ENCODE assay signal across 22 cellular contexts in genomic region chr7:55161154-55161687, GRCh38.
DNase-seq lines count a peak whose midpoint lies in the region; ATAC-seq and TF ChIP-seq lines count a peak whose summit lies in the region.
"Had no signal": no experiment of that assay in that cellular context is flagged by ENCODE, and none has a peak within 500 bp of the region (broad histone marks: within the 10 kb centered on the region; RNA-seq: fewer than 3 reads in every experiment).

No MANE protein-coding gene starts in this region.

- CTCF ChIA-PET in IMR-90 (lab: Yijun Ruan, JAX), result interaction anchor here (1.1 kb wide), 1 partner anchor 35 kb away, joined by 3 read pairs; no protein-coding TSS in a partner anchor
- CTCF ChIA-PET in activated naive CD4-positive, alpha-beta T cell treated with anti-CD3 and anti-CD28 coated beads, Interleukin-2, amount 10 ng/mL, durations not matched to agents 7 days and 5 days (lab: Charles Lee), result no interaction called here

- peak overlapping the region; percentile 68; the same call in 1 of the 2 replicates for H2BK20ac ChIP-seq in IMR-90 (ENCODE audit: low read depth, low read length)

- H4K8ac ChIP-seq in IMR-90 (ENCODE audit: low read depth in 2 of 2, low read length in 2 of 2), result peak overlapping the region in 1 of 2 experiments; percentile 85; a peak in 1 of 4 replicates

- peak overlapping the region; percentile 0; the same call in 1 of the 2 replicates for H3K18ac ChIP-seq in IMR-90 (ENCODE audit: low read depth, low read length)

- H3K56ac ChIP-seq in IMR-90 (ENCODE audit: extremely low read depth, insufficient read depth, low read length), result no peak overlapping the region

- no peak for TF ChIP-seq CTCF in IMR-90 (conservative IDR thresholded peaks at IDR 0.05; ENCODE audit: low read depth, low read length)
- TF ChIP-seq CTCF in chondrocyte (IDR thresholded peaks at IDR 0.05), result no peak
- no peak for TF ChIP-seq CTCF in osteoblast (IDR thresholded peaks at IDR 0.05; ENCODE audit: extremely low read depth, low read depth, low read length)
- TF ChIP-seq CTCF in BE2C (IDR thresholded peaks at IDR 0.05; ENCODE audit: low read depth, low read length), result no peak

- BruUV-seq in IMR-90 (replicated peaks; lab: Mats Ljungman, UMichigan), result no TSS peak

- H3K4ac ChIP-seq in IMR-90 (ENCODE audit: low read depth, low read length), result peak overlapping the region; percentile 84

- peak overlapping the region; percentile 47; the same call in 1 of the 2 replicates for H4K91ac ChIP-seq in IMR-90 (ENCODE audit: insufficient read depth, low read depth, low read length)

- no peak overlapping the region for H3K9ac ChIP-seq in IMR-90 (ENCODE audit: low read depth, low read length)

- H3K4me1 Mint-ChIP-seq in chondrocyte (ENCODE audit: low read depth) (peaks cover 42% of the 10 kb centered on the region), immature natural killer cell (peaks cover 1 to 7% of the 10 kb centered on the region in 2 donors)
- H3K4me1 Mint-ChIP-seq in activated naive CD4-positive, alpha-beta T cell treated with anti-CD3 and anti-CD28 coated beads, Interleukin-2, amount 10 ng/mL, durations not matched to agents 7 days and 5 days, result no peaks in the 10 kb centered on the region

- no peaks in the 10 kb centered on the region for H3K9me3 Mint-ChIP-seq in chondrocyte (ENCODE audit: low read depth)
- H3K9me3 Mint-ChIP-seq in immature natural killer cell, result no peaks in the 10 kb centered on the region
- no peaks in the 10 kb centered on the region for H3K9me3 Mint-ChIP-seq in activated naive CD4-positive, alpha-beta T cell treated with anti-CD3 and anti-CD28 coated beads, Interleukin-2, amount 10 ng/mL, durations not matched to agents 7 days and 5 days

- H3K4me3 ChIP-seq in IMR-90 (ENCODE audit: insufficient read depth, low read depth, low read length) (no peak overlapping the region), osteoblast (ENCODE audit: insufficient read depth, low read length) (no peak overlapping the region), BE2C (ENCODE audit: low read depth, low read length) (no peak overlapping the region)
- H3K4me3 ChIP-seq: MG63, PC-9 had no signal

- H2AFZ ChIP-seq in IMR-90 (replicated peaks; ENCODE audit: low read length, poor library complexity) (peak overlapping the region; percentile 66), osteoblast (ENCODE audit: low read length) (no peak overlapping the region)
- H2AFZ ChIP-seq: PC-9 had no signal

- H3K79me2 ChIP-seq in osteoblast (ENCODE audit: insufficient read depth, low read length), result peaks cover 24% of the 10 kb centered on the region

- 0 out of 2 replicates have a peak overlapping the region, but pooled peaks have one; percentile 67 for H3K23ac ChIP-seq in IMR-90 (ENCODE audit: low read depth, low read length)

- peaks cover 69% of the 10 kb centered on the region for H3K36me3 ChIP-seq in IMR-90 (ENCODE audit: control insufficient read depth, insufficient read depth, low read length)
- H3K36me3 ChIP-seq in osteoblast (ENCODE audit: insufficient read depth, low read length), result peaks cover 92% of the 10 kb centered on the region
- peaks cover 100% of the 10 kb centered on the region for H3K36me3 ChIP-seq in BE2C

- peaks cover 23% of the 10 kb centered on the region for H3K4me1 ChIP-seq in IMR-90 (ENCODE audit: control insufficient read depth, insufficient read depth, low read length)
- peaks cover 31% of the 10 kb centered on the region for H3K4me1 ChIP-seq in osteoblast (ENCODE audit: insufficient read depth, low read length)
- H3K4me1 ChIP-seq in BE2C, result no peaks in the 10 kb centered on the region

- no peak overlapping the region for H2BK15ac ChIP-seq in IMR-90 (ENCODE audit: low read depth, low read length)

- no peak for TF ChIP-seq POLR2A in IMR-90 (IDR thresholded peaks at IDR 0.05; ENCODE audit: low read depth, low read length)

- dilution Hi-C loops in IMR-90 (cut with HindIII; ENCODE audit: low sequenced_read_pairs, unreplicated experiment), result no loop called here

- POLR2A ChIA-PET in IMR-90 (lab: Charles Lee; ENCODE audit: unreplicated experiment), result no interaction called here

- H2AK5ac ChIP-seq in IMR-90 (ENCODE audit: low read depth, low read length), result peak overlapping the region; percentile 79

- H3K36me3 Mint-ChIP-seq in chondrocyte (ENCODE audit: low read depth) (peaks cover 14% of the 10 kb centered on the region), immature natural killer cell (no peaks in the 10 kb centered on the region)
- no peaks in the 10 kb centered on the region for H3K36me3 Mint-ChIP-seq in activated naive CD4-positive, alpha-beta T cell treated with anti-CD3 and anti-CD28 coated beads, Interleukin-2, amount 10 ng/mL, durations not matched to agents 7 days and 5 days

- H3K79me1 ChIP-seq in IMR-90 (ENCODE audit: low read depth in 1 of 2, low read length in 2 of 2), result peaks cover 22 to 80% of the 10 kb centered on the region in 2 experiments

- H3K14ac ChIP-seq in IMR-90 (replicated peaks; ENCODE audit: low read depth, low read length), result peak overlapping the region; percentile 87

- peaks cover 15% of the 10 kb centered on the region for H3K9me1 ChIP-seq in IMR-90 (ENCODE audit: insufficient read depth, low read length)

- no peak overlapping the region for H3K4me3 Mint-ChIP-seq in chondrocyte (ENCODE audit: unreplicated experiment)
- H3K4me3 Mint-ChIP-seq in immature natural killer cell, result no peak overlapping the region
- no peak overlapping the region for H3K4me3 Mint-ChIP-seq in activated naive CD4-positive, alpha-beta T cell treated with anti-CD3 and anti-CD28 coated beads, Interleukin-2, amount 10 ng/mL, durations not matched to agents 7 days and 5 days

- no peak for TF ChIP-seq RAD21 in IMR-90 (IDR thresholded peaks at IDR 0.05; ENCODE audit: low read length)

- H3K9me3 ChIP-seq in IMR-90 (ENCODE audit: control insufficient read depth, insufficient read depth, low read length) (no peaks in the 10 kb centered on the region), osteoblast (ENCODE audit: low read depth, low read length) (no peaks in the 10 kb centered on the region), BE2C (no peaks in the 10 kb centered on the region)
- H3K9me3 ChIP-seq: MG63 had no signal

- peak overlapping the region; percentile 92 for H2BK5ac ChIP-seq in IMR-90 (ENCODE audit: low read depth, low read length, poor library complexity, severe bottlenecking)

- H3K27me3 Mint-ChIP-seq in chondrocyte (ENCODE audit: low read depth) (no peaks in the 10 kb centered on the region), immature natural killer cell (ENCODE audit: low read depth in 3 of 3) (peaks cover 0 to 4% (median 3%) of the 10 kb centered on the region in 3 donors)
- H3K27me3 Mint-ChIP-seq in activated naive CD4-positive, alpha-beta T cell treated with anti-CD3 and anti-CD28 coated beads, Interleukin-2, amount 10 ng/mL, durations not matched to agents 7 days and 5 days, result peaks cover 11% of the 10 kb centered on the region

- no peak overlapping the region for H3K4me2 ChIP-seq in IMR-90 (ENCODE audit: low read depth, low read length)
- no peak overlapping the region for H3K4me2 ChIP-seq in osteoblast (ENCODE audit: insufficient read depth, low read length)
- H3K4me2 ChIP-seq: PC-9 had no signal

- no peak for ATAC-seq in IMR-90 (ENCODE audit: low read depth)
- ATAC-seq: HCT116, HepG2 had no signal

- peak overlapping the region; percentile 6 for H3K27ac Mint-ChIP-seq in chondrocyte (ENCODE audit: unreplicated experiment)
- H3K27ac Mint-ChIP-seq in immature natural killer cell, result no peak overlapping the region
- H3K27ac Mint-ChIP-seq in activated naive CD4-positive, alpha-beta T cell treated with anti-CD3 and anti-CD28 coated beads, Interleukin-2, amount 10 ng/mL, durations not matched to agents 7 days and 5 days, result no peak overlapping the region

- 100% methylated on average over 4 of the region's 16 CpGs; no CpG with 5 or more reads in 1 of the 2 experiments for whole genome bisulfite sequencing in IMR-90 (ENCODE audit: extremely low coverage in 2 of 2, insufficient read length in 1 of 2), 2 experiments

- peak overlapping the region; percentile 75 for H2BK120ac ChIP-seq in IMR-90 (ENCODE audit: low read depth, low read length)

- H3K27ac ChIP-seq in IMR-90 (ENCODE audit: insufficient read depth, low read length), result peak overlapping the region; percentile 59
- H3K27ac ChIP-seq in osteoblast (ENCODE audit: low read depth, low read length), result peak overlapping the region; percentile 70
- H3K27ac ChIP-seq: PC-9 had no signal

- no peak overlapping the region for H4K5ac ChIP-seq in IMR-90 (ENCODE audit: low read depth, low read length)

- intact Hi-C loops in IMR-90 (cut with micrococcal nuclease), result no loop called here

- H3K27me3 ChIP-seq in IMR-90 (ENCODE audit: control insufficient read depth, insufficient read depth, low read length) (no peaks in the 10 kb centered on the region), osteoblast (ENCODE audit: insufficient read depth, low read length) (no peaks in the 10 kb centered on the region), BE2C (no peaks in the 10 kb centered on the region)
- H3K27me3 ChIP-seq: MG63 had no signal

- peak overlapping the region; percentile 74 for H2AK9ac ChIP-seq in IMR-90 (replicated peaks; ENCODE audit: low read depth, low read length, poor library complexity)

- DNase-seq in IMR-90 (no peak), chondrocyte (ENCODE audit: low spot score) (no peak), osteoblast (ENCODE audit: insufficient read length, low spot score, missing footprints) (no peak), T1000 (lab: John Stamatoyannopoulos, UW) (no peak), BE2C (no peak), immature natural killer cell (no peak)
- DNase-seq in activated naive CD4-positive, alpha-beta T cell treated with anti-CD3 and anti-CD28 coated beads, Interleukin-2, amount 10 ng/mL, durations not matched to agents 7 days and 5 days, result no peak
- DNase-seq: DMS153, DND-41, KG1, NCI-H1048, NCI-H1417, NCI-H1694 treated with DMSO at 0.1 percent for 48 hours, NCI-H2081, NCI-H2227 treated with DMSO at 0.1 percent for 48 hours, NCI-H526 treated with DMSO at 0.1 percent for 48 hours, PC-9, RPMI8226, SHP77 had no signal

- H4K20me1 ChIP-seq in IMR-90 (ENCODE audit: insufficient read depth, low read length) (peaks cover 3% of the 10 kb centered on the region; the same call in 1 of the 2 replicates), osteoblast (ENCODE audit: insufficient read depth, low read length) (no peaks in the 10 kb centered on the region)

- in situ Hi-C loops in IMR-90 (cut with MboI; ENCODE audit: low sequenced_read_pairs), result loop anchor here (25.0 kb wide), 1 partner anchor 374 kb away; no protein-coding TSS in a partner anchor

TF ChIP-seq in IMR-90, 13 proteins besides CTCF, POLR2A, EP300 and RAD21 (continues in another document):
- TF ChIP-seq USF2 (IDR thresholded peaks at IDR 0.05; ENCODE audit: low read depth, low read length), result no peak
- TF ChIP-seq NFE2L2 (IDR thresholded peaks at IDR 0.05; ENCODE audit: low read depth, low read length), result no peak
- TF ChIP-seq FOS (IDR thresholded peaks at IDR 0.05; ENCODE audit: low read depth, low read length), result no peak
